Comparison of ENCODE assay signal across 8 cellular contexts in genomic region chr11:58575377-58576020, GRCh38. TPM values are rescaled to one million over a fixed set of nuclear protein-coding genes. Genes with fewer than 3 reads are reported as not detected.
DNase-seq lines count a peak whose midpoint lies in the region; ATAC-seq and TF ChIP-seq lines count a peak whose summit lies in the region.

Gene LPXN, minus strand, starts transcription at chr11:58575856. Its CDS starts 84 bp downstream, at chr11:58575772.

- H3K27me3 ChIP-seq in Caco-2 (replicated peaks; ENCODE audit: control insufficient read depth, insufficient read depth, low read length) (no peaks in the 10 kb centered on the region), MM.1S (replicated peaks; ENCODE audit: insufficient read depth, low read length) (no peaks in the 10 kb centered on the region), fibroblast of lung (ENCODE audit: control insufficient read depth, insufficient read depth, low read length) (no peaks in the 10 kb centered on the region)

- peaks cover 77% of the 10 kb centered on the region for H3K79me2 ChIP-seq in MM.1S (ENCODE audit: low read length)
- H3K79me2 ChIP-seq in fibroblast of lung (ENCODE audit: control insufficient read depth, insufficient read depth, low read length) = peaks cover 17% of the 10 kb centered on the region

- H3K27me3 Mint-ChIP-seq in Caco-2 (ENCODE audit: insufficient read depth, unreplicated experiment) = no peaks in the 10 kb centered on the region
- no peaks in the 10 kb centered on the region for H3K27me3 Mint-ChIP-seq in activated CD8-positive, alpha-beta T cell treated with anti-CD3 and anti-CD28 coated beads, Interleukin-2, amount 10 ng/mL, durations not matched to agents 7 days and 5 days (ENCODE audit: low read depth)

- H3K4me3 ChIP-seq in Caco-2 (ENCODE audit: low read depth, low read length) (peak within 1 kb of the TSS; percentile 78), MM.1S (ENCODE audit: low read length) (peak within 1 kb of the TSS; percentile 91), fibroblast of lung (replicated peaks in 1 of 4; ENCODE audit: control extremely low read depth in 1 of 4, insufficient read depth in 1 of 4, low read depth in 3 of 4, low read length in 4 of 4) (peak within 1 kb of the TSS in 3 of 4 experiments; percentile 3 to 93 (median 92)), skeletal muscle cell (ENCODE audit: low read depth, low read length) (peak within 1 kb of the TSS; percentile 95)

- CTCF ChIA-PET in Caco-2 (lab: Charles Lee) = interaction anchor here (0.6 to 0.8 kb wide), 2 partner anchors 583 to 1041 kb away, joined by 3 to 4 read pairs; no protein-coding TSS in a partner anchor
- CTCF ChIA-PET in activated CD8-positive, alpha-beta T cell treated with anti-CD3 and anti-CD28 coated beads, Interleukin-2, amount 10 ng/mL, durations not matched to agents 7 days and 5 days (lab: Charles Lee) = interaction anchor here (1.0 to 8.1 kb wide), 8 partner anchors 7 to 57 kb away, joined by 4 to 100 read pairs (median 6); no protein-coding TSS in a partner anchor

- peak within 1 kb of the TSS; percentile 97 for H3K27ac ChIP-seq in MM.1S (ENCODE audit: low read length)
- H3K27ac ChIP-seq in fibroblast of lung (ENCODE audit: insufficient read depth, low read length) = peak within 1 kb of the TSS; percentile 97

- no peaks in the 10 kb centered on the region for H3K9me3 Mint-ChIP-seq in Caco-2 (ENCODE audit: unreplicated experiment)
- H3K9me3 Mint-ChIP-seq in activated CD8-positive, alpha-beta T cell treated with anti-CD3 and anti-CD28 coated beads, Interleukin-2, amount 10 ng/mL, durations not matched to agents 7 days and 5 days (ENCODE audit: insufficient read depth) = no peaks in the 10 kb centered on the region

- POLR2A ChIA-PET in Caco-2 (lab: Charles Lee) = no interaction called here
- POLR2A ChIA-PET in activated CD8-positive, alpha-beta T cell treated with anti-CD3 and anti-CD28 coated beads, Interleukin-2, amount 10 ng/mL, durations not matched to agents 7 days and 5 days (lab: Charles Lee) = interaction anchor here (0.6 to 1.7 kb wide), 10 partner anchors 9 to 370 kb away, joined by 3 to 5 read pairs (median 4); no protein-coding TSS in a partner anchor

- no peaks in the 10 kb centered on the region for H3K9me3 ChIP-seq in Caco-2
- no peaks in the 10 kb centered on the region for H3K9me3 ChIP-seq in MM.1S (replicated peaks; ENCODE audit: insufficient read depth, low read length)
- H3K9me3 ChIP-seq in fibroblast of lung (ENCODE audit: control insufficient read depth, insufficient read depth, low read depth, low read length) = no peaks in the 10 kb centered on the region

- no TSS peak for BruUV-seq in Caco-2 (replicated peaks; lab: Mats Ljungman, UMichigan)

- H2AFZ ChIP-seq in MM.1S (ENCODE audit: low read length) = no peak within 1 kb of the TSS; the same call in 1 of the 2 replicates
- no peak within 1 kb of the TSS for H2AFZ ChIP-seq in fibroblast of lung (ENCODE audit: low read length)

- peak within 1 kb of the TSS; percentile 86 for H3K4me2 ChIP-seq in MM.1S (ENCODE audit: low read depth, low read length)
- peak within 1 kb of the TSS; percentile 72 for H3K4me2 ChIP-seq in fibroblast of lung (ENCODE audit: extremely low read depth, insufficient read depth, low read length)

- TF ChIP-seq CTCF in Caco-2 (IDR thresholded peaks at IDR 0.05; ENCODE audit: insufficient read depth in 1 of 2, low read depth in 1 of 2, low read length in 1 of 2, severe bottlenecking in 1 of 2, unreplicated experiment in 1 of 2) (no peak), MM.1S (IDR thresholded peaks at IDR 0.05; ENCODE audit: low read length) (peak; percentile 46), fibroblast of lung (conservative IDR thresholded peaks at IDR 0.05 in 1 of 2, IDR thresholded peaks at IDR 0.05 in 1 of 2; ENCODE audit: low read depth in 1 of 2, low read length in 2 of 2) (no peak)

- intact Hi-C loops in Caco-2 (cut with micrococcal nuclease; ENCODE audit: unreplicated experiment) = loop anchor here (5.0 kb wide), 2 partner anchors 582 to 798 kb away; no protein-coding TSS in a partner anchor

- DNase-seq in Caco-2 (no peak), MM.1S (peak; percentile 78), fibroblast of lung (ENCODE audit: low read depth in 2 of 2) (peak in 1 of 2 donors; percentile 82), skeletal muscle cell (ENCODE audit: low read depth) (no peak), NCI-H748 (lab: John Stamatoyannopoulos, UW; ENCODE audit: unreplicated experiment) (no peak), DMS114 treated with DMSO at 0.1 percent for 48 hours (lab: John Stamatoyannopoulos, UW; ENCODE audit: unreplicated experiment) (no peak)
- peak; percentile 53 for DNase-seq in activated CD8-positive, alpha-beta T cell treated with anti-CD3 and anti-CD28 coated beads, Interleukin-2, amount 10 ng/mL, durations not matched to agents 7 days and 5 days

- H3K9ac ChIP-seq in MM.1S (ENCODE audit: low read length) = peak within 1 kb of the TSS; percentile 99
- no peak within 1 kb of the TSS for H3K9ac ChIP-seq in fibroblast of lung (ENCODE audit: insufficient read depth, low read length)

- H3K27ac Mint-ChIP-seq in Caco-2 (ENCODE audit: unreplicated experiment) = peak within 1 kb of the TSS; percentile 99
- peak within 1 kb of the TSS; percentile 100 for H3K27ac Mint-ChIP-seq in activated CD8-positive, alpha-beta T cell treated with anti-CD3 and anti-CD28 coated beads, Interleukin-2, amount 10 ng/mL, durations not matched to agents 7 days and 5 days

- H3K36me3 ChIP-seq in Caco-2 (ENCODE audit: control insufficient read depth, insufficient read depth, low read length) = no peaks in the 10 kb centered on the region
- no peaks in the 10 kb centered on the region; the same call in 1 of the 2 replicates for H3K36me3 ChIP-seq in MM.1S (replicated peaks; ENCODE audit: insufficient read depth, low read length)
- H3K36me3 ChIP-seq in fibroblast of lung (ENCODE audit: control insufficient read depth, insufficient read depth, low read length) = no peaks in the 10 kb centered on the region

- no peak for ATAC-seq in activated CD8-positive, alpha-beta T cell treated with anti-CD3 and anti-CD28 coated beads, Interleukin-2, amount 10 ng/mL, durations not matched to agents 7 days and 5 days
- ATAC-seq in GM19023 (IDR thresholded peaks at IDR 0.05; ENCODE audit: unreplicated experiment) = no peak

- H3K4me1 Mint-ChIP-seq in Caco-2 (ENCODE audit: low read depth, unreplicated experiment) = no peaks in the 10 kb centered on the region
- peaks cover 39% of the 10 kb centered on the region for H3K4me1 Mint-ChIP-seq in activated CD8-positive, alpha-beta T cell treated with anti-CD3 and anti-CD28 coated beads, Interleukin-2, amount 10 ng/mL, durations not matched to agents 7 days and 5 days (ENCODE audit: low read depth)

- no peaks in the 10 kb centered on the region for H3K4me1 ChIP-seq in Caco-2
- peaks cover 13% of the 10 kb centered on the region for H3K4me1 ChIP-seq in MM.1S (ENCODE audit: low read length)
- H3K4me1 ChIP-seq in fibroblast of lung (ENCODE audit: control insufficient read depth, extremely low read depth, insufficient read depth, low read length) = peaks cover 29% of the 10 kb centered on the region

- H3K36me3 Mint-ChIP-seq in Caco-2 (ENCODE audit: insufficient read depth, unreplicated experiment) = peaks cover 26% of the 10 kb centered on the region
- peaks cover 40% of the 10 kb centered on the region for H3K36me3 Mint-ChIP-seq in activated CD8-positive, alpha-beta T cell treated with anti-CD3 and anti-CD28 coated beads, Interleukin-2, amount 10 ng/mL, durations not matched to agents 7 days and 5 days (ENCODE audit: low read depth)

- H4K20me1 ChIP-seq in MM.1S (ENCODE audit: insufficient read depth, low read length) (0 out of 2 replicates have a peak, but pooled peaks cover 2% of the 10 kb centered on the region), fibroblast of lung (ENCODE audit: control insufficient read depth, extremely low read depth, insufficient read depth, low read length) (no peaks in the 10 kb centered on the region)

- peak within 1 kb of the TSS; percentile 99 for H3K4me3 Mint-ChIP-seq in Caco-2 (ENCODE audit: unreplicated experiment)
- peak within 1 kb of the TSS; percentile 85 for H3K4me3 Mint-ChIP-seq in activated CD8-positive, alpha-beta T cell treated with anti-CD3 and anti-CD28 coated beads, Interleukin-2, amount 10 ng/mL, durations not matched to agents 7 days and 5 days

- H3F3A ChIP-seq in MM.1S (ENCODE audit: insufficient read depth, low read length) = peaks cover 62% of the 10 kb centered on the region

- no peaks in the 10 kb centered on the region for H3K9me2 ChIP-seq in MM.1S (replicated peaks; ENCODE audit: insufficient read depth, low read length)

RNA-seq across cellular contexts. Expression of gene LPXN, which starts in this region (rescaled TPM):
- total RNA-seq in Caco-2 (2022) (1.8 and 2.1 TPM in 2 replicates), fibroblast of lung (2.8 and 8.6 TPM in 2 replicates)
- total RNA-seq in activated CD8-positive, alpha-beta T cell treated with anti-CD3 and anti-CD28 coated beads, Interleukin-2, amount 10 ng/mL, durations not matched to agents 7 days and 5 days = 100 to 1,000 TPM; 159 to 169 TPM
- polyA plus RNA-seq in fibroblast of lung = 9.2 and 40.2 TPM in 2 replicates
- polyA plus RNA-seq in fibroblast of lung (2012) = 4.8 and 21.0 TPM in 2 replicates
- 9.8 and 64.1 TPM in 2 replicates for polyA minus RNA-seq in fibroblast of lung (ENCODE audit: low replicate concordance)

Comparison
In these comparisons a context has a peak if more than half of its experiments do, and no peak if none do; other contexts are left out.
1. RNA of gene LPXN (total RNA-seq): 159 to 169 TPM in activated CD8-positive, alpha-beta T cell treated with anti-CD3 and anti-CD28 coated beads, Interleukin-2, amount 10 ng/mL, durations not matched to agents 7 days and 5 days; 2.8 to 8.6 TPM in fibroblast of lung and 1.8 to 2.1 TPM in Caco-2; every median in the first group is over 10 times any median in the second.
2. DNase-seq: peak in MM.1S (single experiment) and activated CD8-positive, alpha-beta T cell treated with anti-CD3 and anti-CD28 coated beads, Interleukin-2, amount 10 ng/mL, durations not matched to agents 7 days and 5 days (single experiment); none in Caco-2 (0 of 2), skeletal muscle cell (single experiment), NCI-H748 (single experiment) and DMS114 treated with DMSO at 0.1 percent for 48 hours (single experiment).
3. Peak in every context shown above with its lines, with median percentiles within 50 percentile points of each other: H3K4me3 ChIP-seq.